Comparison of ENCODE assay signal across 27 cellular contexts in the genomic region with DNA sequence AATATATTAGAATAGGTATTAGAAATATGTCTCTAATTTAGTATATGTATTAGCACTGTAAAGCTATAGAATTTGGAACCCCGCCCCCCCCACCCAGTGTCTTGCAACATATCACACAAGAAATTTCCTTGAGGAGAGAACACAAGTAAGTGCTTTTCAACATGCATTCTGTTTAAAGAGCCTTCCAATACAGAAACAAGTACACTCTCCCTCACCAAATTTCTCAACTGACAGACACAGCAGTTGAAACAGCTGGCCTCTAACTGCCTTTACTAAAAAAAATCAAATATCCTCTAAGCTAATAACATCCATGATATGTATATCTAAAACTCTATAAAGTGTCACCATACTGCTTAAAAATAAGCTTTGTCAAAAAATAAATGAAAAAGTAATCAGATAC.
"Had no signal": no experiment of that assay in that cellular context is flagged by ENCODE, and none has a peak within 500 bp of the region (broad histone marks: within the 10 kb centered on the region; RNA-seq: fewer than 3 reads in every experiment).

No MANE protein-coding gene starts in this region.

- DNase-seq: kidney glomerular epithelial cell; left cardiac atrium; lower lobe of right lung; mammary epithelial cell; mesenchymal stem cell; natural killer cell; nephron progenitor cell; occipital lobe; right lobe of liver; stimulated activated CD4-positive, alpha-beta T cell treated with anti-CD3 and anti-CD28 coated beads, Interleukin-12 subunit alpha, Interleukin-12 subunit beta, amount 100 ng/mL, for 4 hours; stimulated activated CD4-positive, alpha-beta T cell treated with anti-CD3 and anti-CD28 coated beads, Interleukin-15, amount 100 ng/mL, for 24 hours; stimulated activated CD4-positive, alpha-beta T cell treated with anti-CD3 and anti-CD28 coated beads, Interleukin-2, amount 100 ng/mL, for 24 hours; stimulated activated CD4-positive, alpha-beta T cell treated with anti-CD3 and anti-CD28 coated beads, Interleukin-4, amount 100 ng/mL, for 1 hour; stimulated activated naive B cell treated with anti-CD40 and anti-IgM and Interleukin-4, amounts not matched to agents 10 μg/mL and 1 μg/mL and 100 μg/mL, for 72 hours; stimulated activated naive CD8-positive, alpha-beta T cell treated with anti-CD3 and anti-CD28 coated beads, Interleukin-15, Interleukin-2, amounts not matched to agents 100 U/mL and 50 U/mL, for 24 hours; stomach; testis; thyroid gland; transverse colon; upper lobe of left lung had no signal

- H2AFZ ChIP-seq: neural progenitor cell, parathyroid adenoma had no signal

- H3K4me2 ChIP-seq: neural progenitor cell had no signal

- H3K27me3 ChIP-seq: neural progenitor cell, neutrophil, right atrium auricular region, right lobe of liver, stomach, testis, thyroid gland, transverse colon, upper lobe of left lung, vagina had no signal

- H3K27ac ChIP-seq: lower lobe of right lung, neural progenitor cell, neutrophil, parathyroid adenoma, right atrium auricular region, right lobe of liver, skin epidermis, stomach, testis, thyroid gland, transverse colon, upper lobe of left lung, vagina had no signal

- H3K9ac ChIP-seq: neural progenitor cell, parathyroid adenoma had no signal

- FAIRE-seq: keratinocyte had no signal

- H3K9me3 ChIP-seq: lower lobe of right lung, neutrophil, right atrium auricular region, right lobe of liver, stomach, testis, thyroid gland, transverse colon, upper lobe of left lung, vagina had no signal

- H3K4me3 ChIP-seq: lower lobe of right lung, neural progenitor cell, right atrium auricular region, right lobe of liver, skin epidermis, stomach, testis, thyroid gland, transverse colon, upper lobe of left lung, vagina had no signal

- H3K4me1 ChIP-seq: parathyroid adenoma, right lobe of liver had no signal

- H3K36me3 ChIP-seq: lower lobe of right lung, neural progenitor cell, neutrophil, right atrium auricular region, thyroid gland, transverse colon, upper lobe of left lung, vagina had no signal
